Comparison of ENCODE assay signal across 13 cellular contexts in the genomic region with DNA sequence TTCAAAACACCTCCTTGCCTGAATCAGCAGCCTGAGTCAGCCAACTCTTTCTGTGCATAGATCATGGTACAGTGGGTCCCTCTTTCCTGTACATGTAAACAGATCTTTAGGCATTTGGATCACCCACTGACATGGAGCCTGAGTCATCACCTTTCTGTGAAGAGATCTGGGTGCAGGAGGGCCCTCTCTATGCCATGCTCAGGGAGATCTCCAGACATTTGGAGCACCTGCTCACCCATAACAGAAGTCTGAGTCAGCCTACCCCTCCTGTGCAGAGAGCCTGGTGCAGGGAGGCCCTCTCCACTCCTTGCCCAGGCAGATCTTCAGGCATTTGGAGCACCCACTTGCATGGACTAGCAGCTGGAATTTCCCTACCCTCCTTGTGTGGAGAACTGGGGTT. TPM values are rescaled to one million over a fixed set of nuclear protein-coding genes. Genes with fewer than 3 reads are reported as not detected.
DNase-seq lines count a peak whose midpoint lies in the region; ATAC-seq, FAIRE-seq and TF ChIP-seq lines count a peak whose summit lies in the region.
"Had no signal": no experiment of that assay in that cellular context is flagged by ENCODE, and none has a peak within 500 bp of the region (broad histone marks: within the 10 kb centered on the region; RNA-seq: fewer than 3 reads in every experiment).

No MANE protein-coding gene starts in this region.

- peak overlapping the region; percentile 69 for H3K27ac ChIP-seq in PC-3 (ENCODE audit: low read length)
- peak overlapping the region; percentile 85 for H3K27ac ChIP-seq in keratinocyte (ENCODE audit: control insufficient read depth, insufficient read depth, low read length)
- no peak overlapping the region for H3K27ac ChIP-seq in heart right ventricle
- H3K27ac ChIP-seq: brain microvascular endothelial cell, tibial artery had no signal

- no peaks in the 10 kb centered on the region for H3K9me1 ChIP-seq in keratinocyte (ENCODE audit: control insufficient read depth, extremely low read depth, insufficient read depth, low read length)

- ATAC-seq in GM18909 (IDR thresholded peaks at IDR 0.05; ENCODE audit: poor library complexity, unreplicated experiment): peak; percentile 15
- peak; percentile 5 for ATAC-seq in HG02571 (IDR thresholded peaks at IDR 0.05; ENCODE audit: unreplicated experiment)
- ATAC-seq in PC-3: peak; percentile 37
- ATAC-seq in heart right ventricle: no peak
- no peak for ATAC-seq in GM18519 (IDR thresholded peaks at IDR 0.05; ENCODE audit: low FRiP score, unreplicated experiment)

- no peak for TF ChIP-seq CTCF in PC-3 (conservative IDR thresholded peaks at IDR 0.05; ENCODE audit: low read depth, low read length)
- no peak for TF ChIP-seq CTCF in keratinocyte (optimal IDR thresholded peaks at IDR 0.05 in 1 of 3, IDR thresholded peaks at IDR 0.05 in 1 of 3, conservative IDR thresholded peaks at IDR 0.05 in 1 of 3; ENCODE audit: extremely low read depth in 1 of 3, insufficient read depth in 2 of 3, low read length in 3 of 3)
- TF ChIP-seq CTCF in heart right ventricle (IDR thresholded peaks at IDR 0.05): no peak

- DNase-seq in PC-3 (peak; percentile 80), keratinocyte (ENCODE audit: low read depth, low spot score) (peak; percentile 80), NCI-H187 treated with DMSO at 0.1 percent for 48 hours (lab: John Stamatoyannopoulos, UW) (no peak), heart right ventricle (no peak), Kasumi-1 (lab: John Stamatoyannopoulos, UW) (no peak)
- DNase-seq: tibial artery had no signal

- H3K9me3 ChIP-seq in PC-3 (ENCODE audit: low read length) (no peaks in the 10 kb centered on the region), keratinocyte (ENCODE audit: control insufficient read depth, low read depth, low read length) (peaks cover 2% of the 10 kb centered on the region), heart right ventricle (peaks cover 0 to 7% (median 0%) of the 10 kb centered on the region in 11 donors)
- H3K9me3 ChIP-seq: tibial artery had no signal

- BruUV-seq in PC-3 (replicated peaks; lab: Mats Ljungman, UMichigan): no TSS peak

- no peaks in the 10 kb centered on the region for H3K79me2 ChIP-seq in PC-3 (ENCODE audit: low read length)
- H3K79me2 ChIP-seq in keratinocyte (ENCODE audit: control insufficient read depth, insufficient read depth, low read length): no peaks in the 10 kb centered on the region

- H3K4me2 ChIP-seq in PC-3 (ENCODE audit: low read length) (peak overlapping the region; percentile 16; the same call in 1 of the 2 replicates), keratinocyte (ENCODE audit: control insufficient read depth, extremely low read depth, insufficient read depth, low read depth, low read length) (peak overlapping the region; percentile 61)

- H3K36me3 ChIP-seq in PC-3 (ENCODE audit: low read depth, low read length) (no peaks in the 10 kb centered on the region), keratinocyte (ENCODE audit: control insufficient read depth in 2 of 2, extremely low read depth in 1 of 2, insufficient read depth in 2 of 2, low read length in 2 of 2) (no peaks in the 10 kb centered on the region), heart right ventricle (no peaks in the 10 kb centered on the region)
- H3K36me3 ChIP-seq: brain microvascular endothelial cell, tibial artery had no signal

- H4K20me1 ChIP-seq in PC-3 (ENCODE audit: low read length) (no peaks in the 10 kb centered on the region), keratinocyte (ENCODE audit: control insufficient read depth, extremely low read depth, insufficient read depth, low read length) (no peaks in the 10 kb centered on the region)

- dilution Hi-C loops in keratinocyte (cut with MboI; ENCODE audit: extremely low pct_ligation_motif_present, low sequenced_read_pairs): no loop called here

- H3K9ac ChIP-seq in PC-3 (ENCODE audit: low read length) (no peak overlapping the region), keratinocyte (ENCODE audit: control insufficient read depth, extremely low read depth, insufficient read depth, low read length) (peak overlapping the region; percentile 35)

- no peaks in the 10 kb centered on the region for H3K9me2 ChIP-seq in PC-3 (replicated peaks; ENCODE audit: low read length)

- H3K4me3 ChIP-seq in PC-3 (ENCODE audit: low read length) (no peak overlapping the region), keratinocyte (ENCODE audit: control insufficient read depth in 2 of 3, extremely low read depth in 1 of 3, insufficient read depth in 2 of 3, low read depth in 1 of 3, low read length in 3 of 3) (no peak overlapping the region), heart right ventricle (no peak overlapping the region)
- H3K4me3 ChIP-seq: tibial artery had no signal

- FAIRE-seq in keratinocyte (lab: Jason Lieb, UNC): no peak

- no peaks in the 10 kb centered on the region for H3K27me3 ChIP-seq in PC-3 (ENCODE audit: low read length)
- H3K27me3 ChIP-seq in keratinocyte (ENCODE audit: control insufficient read depth, extremely low read depth, insufficient read depth, low read length): no peaks in the 10 kb centered on the region
- peaks cover 0 to 12% (median 0%) of the 10 kb centered on the region in 7 donors for H3K27me3 ChIP-seq in heart right ventricle
- H3K27me3 ChIP-seq: brain microvascular endothelial cell, tibial artery had no signal

- no peaks in the 10 kb centered on the region for H3F3A ChIP-seq in PC-3 (ENCODE audit: low read length, unreplicated experiment)

- POLR2A ChIA-PET in PC-3 (lab: Charles Lee; ENCODE audit: unreplicated experiment): interaction anchor here (0.8 kb wide), 1 partner anchor 211 kb away, joined by 8 read pairs; no protein-coding TSS in a partner anchor

- CTCF ChIA-PET in PC-3 (lab: Charles Lee): interaction anchor here (0.6 kb wide), 1 partner anchor 29 kb away, joined by 3 read pairs; no protein-coding TSS in a partner anchor

- intact Hi-C loops in PC-3 (cut with micrococcal nuclease): loop anchor here (1.0 to 5.0 kb wide), 3 partner anchors 111 to 211 kb away; no protein-coding TSS in a partner anchor
- intact Hi-C loops in heart right ventricle (cut with DNase I): loop anchor here in 4 of 10 donors (5.0 to 10.0 kb wide), 3 partner anchors 133 to 213 kb away; partner anchors contain the start of genes LPXN (in 2 of the 4) and ZFP91 (in 2 of the 4)

- H2AFZ ChIP-seq in PC-3 (ENCODE audit: low read length) (0 out of 2 replicates have a peak overlapping the region, but pooled peaks have one; percentile 6), keratinocyte (ENCODE audit: control insufficient read depth, low read length) (peak overlapping the region; percentile 51)

- H3K4me1 ChIP-seq in PC-3 (ENCODE audit: insufficient read depth, low read length) (peaks cover 7% of the 10 kb centered on the region), keratinocyte (ENCODE audit: control insufficient read depth, extremely low read depth, insufficient read depth, low read length) (peaks cover 13% of the 10 kb centered on the region), heart right ventricle (no peaks in the 10 kb centered on the region)
- H3K4me1 ChIP-seq: tibial artery had no signal

RNA-seq across cellular contexts. Expression of gene GLYAT, which starts 56.2 kb away (rescaled TPM):
- total RNA-seq in PC-3 (2014; rRNA removed) (not detected in 2 replicates), heart right ventricle (under 1 TPM in 4 of 10 donors, not detected in 6; 0.22 to 0.79 (median 0.50) TPM)
- polyA plus RNA-seq in keratinocyte (0.10 to 0.17 TPM in 2 of 3 replicates, not detected in the other), heart right ventricle (under 1 TPM in 1 of 2 donors, not detected in 1; 0.29 TPM)
- not detected for polyA plus RNA-seq in keratinocyte (2011; ENCODE audit: low read depth)
- polyA plus RNA-seq in keratinocyte (2011; cell fraction: cytosol; rRNA removed): 0.06 TPM in 1 of 2 replicates, not detected in the other
- polyA plus RNA-seq in keratinocyte (2011; cell fraction: nucleus; rRNA removed): not detected in 2 replicates
- polyA plus RNA-seq in keratinocyte (2012; ENCODE audit: low replicate concordance): not detected in 2 replicates
- 0.40 TPM in 1 of 3 replicates, not detected in the others for polyA minus RNA-seq in keratinocyte
- not detected for polyA minus RNA-seq in keratinocyte (2011; cell fraction: cytosol; rRNA and poly(A)+ RNA removed)
- polyA minus RNA-seq in keratinocyte (2011; cell fraction: nucleus; rRNA and poly(A)+ RNA removed): 0.54 TPM in 1 of 2 replicates, not detected in the other
- total RNA-seq: H9, SK-MEL-5 had no signal

RNA-seq across cellular contexts. Expression of gene GLYATL2, which starts 56.6 kb away (rescaled TPM):
- total RNA-seq in PC-3 (2014; rRNA removed) (0.33 TPM in 1 of 2 replicates, not detected in the other), heart right ventricle (under 1 TPM in 4 of 10 donors, not detected in 6; 0.28 to 0.58 (median 0.48) TPM)
- polyA plus RNA-seq in keratinocyte (0.14 to 0.16 TPM in 2 of 3 replicates, not detected in the other), heart right ventricle (under 1 TPM; 0.07 to 0.15 TPM)
- not detected for polyA plus RNA-seq in keratinocyte (2011; ENCODE audit: low read depth)
- not detected in 2 replicates for polyA plus RNA-seq in keratinocyte (2011; cell fraction: cytosol; rRNA removed)
- polyA plus RNA-seq in keratinocyte (2011; cell fraction: nucleus; rRNA removed): not detected in 2 replicates
- 0.07 TPM in 1 of 2 replicates, not detected in the other for polyA plus RNA-seq in keratinocyte (2012; ENCODE audit: low replicate concordance)
- not detected in 3 replicates for polyA minus RNA-seq in keratinocyte
- not detected for polyA minus RNA-seq in keratinocyte (2011; cell fraction: cytosol; rRNA and poly(A)+ RNA removed)
- not detected in 2 replicates for polyA minus RNA-seq in keratinocyte (2011; cell fraction: nucleus; rRNA and poly(A)+ RNA removed)
- total RNA-seq: H9, left colon, SK-MEL-5 had no signal

Comparison
In these comparisons a context has a peak if more than half of its experiments do, and no peak if none do; other contexts are left out.
1. ATAC-seq: peak in GM18909 (single experiment), HG02571 (single experiment) and PC-3 (single experiment); none in heart right ventricle (0 of 8) and GM18519 (single experiment).
2. DNase-seq: peak in PC-3 (single experiment) and keratinocyte (single experiment); none in NCI-H187 treated with DMSO at 0.1 percent for 48 hours (single experiment), heart right ventricle (0 of 2) and Kasumi-1 (0 of 2).
3. H3K27ac ChIP-seq: peak in PC-3 (single experiment) and keratinocyte (single experiment); none in heart right ventricle (0 of 10).